Comparison of ENCODE assay signal across 8 cellular contexts in genomic region chr10:70272925-70273316, GRCh38. TPM values are rescaled to one million over a fixed set of nuclear protein-coding genes. Genes with fewer than 3 reads are reported as not detected.
DNase-seq lines count a peak whose midpoint lies in the region; ATAC-seq, FAIRE-seq and TF ChIP-seq lines count a peak whose summit lies in the region.

No MANE protein-coding gene starts in this region.

- peak; percentile 25 for TF ChIP-seq CTCF in D721Med (IDR thresholded peaks at IDR 0.05; ENCODE audit: insufficient read depth, missing control alignments)
- peak; percentile 46 to 50 (median 46) for TF ChIP-seq CTCF in breast epithelium (IDR thresholded peaks at IDR 0.05)

- H3K36me3 ChIP-seq in breast epithelium = no peaks in the 10 kb centered on the region

- H3K4me1 Mint-ChIP-seq in natural killer cell treated with Interleukin-12 subunit alpha and Interleukin-12 subunit beta and Interleukin-15 and Interleukin-18, amount 100 ng/mL, for 72 hours (ENCODE audit: low read depth in 2 of 2) = peaks cover 13 to 16% of the 10 kb centered on the region in 2 donors

- no peak for TF ChIP-seq POLR2A in breast epithelium (IDR thresholded peaks at IDR 0.05)

- peak overlapping the region; percentile 44 for H3K4me3 Mint-ChIP-seq in natural killer cell treated with Interleukin-12 subunit alpha and Interleukin-12 subunit beta and Interleukin-15 and Interleukin-18, amount 100 ng/mL, for 72 hours

- H3K27ac Mint-ChIP-seq in natural killer cell treated with Interleukin-12 subunit alpha and Interleukin-12 subunit beta and Interleukin-15 and Interleukin-18, amount 100 ng/mL, for 72 hours = peak overlapping the region; percentile 62 to 81

- intact Hi-C loops in breast epithelium (cut with DNase I; ENCODE audit: low total_unique reads) = no loop called here

- H3K27me3 ChIP-seq in breast epithelium = no peaks in the 10 kb centered on the region

- FAIRE-seq in D721Med (lab: Jason Lieb, UNC) = no peak

- no peaks in the 10 kb centered on the region for H3K27me3 Mint-ChIP-seq in natural killer cell treated with Interleukin-12 subunit alpha and Interleukin-12 subunit beta and Interleukin-15 and Interleukin-18, amount 100 ng/mL, for 72 hours

- DNase-seq in D721Med (ENCODE audit: insufficient read length, low spot score) = no peak
- peak; percentile 12 for DNase-seq in KG1 (lab: John Stamatoyannopoulos, UW)
- DNase-seq in breast epithelium (ENCODE audit: low spot score in 2 of 2) = no peak
- peak; percentile 63 for DNase-seq in natural killer cell treated with Interleukin-12 subunit alpha and Interleukin-12 subunit beta and Interleukin-15 and Interleukin-18, amount 100 ng/mL, for 72 hours (ENCODE audit: low spot score)
- DNase-seq in NCI-H2081 treated with DMSO at 0.1 percent for 48 hours (lab: John Stamatoyannopoulos, UW) = no peak
- DNase-seq in NCI-H446 treated with DMSO at 0.1 percent for 48 hours (lab: John Stamatoyannopoulos, UW) = no peak
- no peak for DNase-seq in anterior cingulate cortex (lab: John Stamatoyannopoulos, UW)

- peaks cover 4 to 6% of the 10 kb centered on the region in 2 donors for H3K4me1 ChIP-seq in breast epithelium

- no peaks in the 10 kb centered on the region for H3K9me3 Mint-ChIP-seq in natural killer cell treated with Interleukin-12 subunit alpha and Interleukin-12 subunit beta and Interleukin-15 and Interleukin-18, amount 100 ng/mL, for 72 hours

- no peaks in the 10 kb centered on the region for H3K36me3 Mint-ChIP-seq in natural killer cell treated with Interleukin-12 subunit alpha and Interleukin-12 subunit beta and Interleukin-15 and Interleukin-18, amount 100 ng/mL, for 72 hours

- H3K27ac ChIP-seq in breast epithelium = no peak overlapping the region

- peak; percentile 66 for ATAC-seq in GM19351 (IDR thresholded peaks at IDR 0.05; ENCODE audit: unreplicated experiment)
- peak; percentile 77 to 91 for ATAC-seq in natural killer cell treated with Interleukin-12 subunit alpha and Interleukin-12 subunit beta and Interleukin-15 and Interleukin-18, amount 100 ng/mL, for 72 hours

- H3K9me3 ChIP-seq in breast epithelium = no peaks in the 10 kb centered on the region

- H3K4me3 ChIP-seq in breast epithelium = no peak overlapping the region

RNA-seq across cellular contexts. Expression of gene NPFFR1, which starts 10.9 kb away (rescaled TPM):
- under 1 TPM in 1 of 3 donors, not detected in 2; 0.44 TPM for total RNA-seq in breast epithelium
- under 1 TPM in 1 of 2 donors, not detected in 1; 0.02 TPM for total RNA-seq in natural killer cell treated with Interleukin-12 subunit alpha and Interleukin-12 subunit beta and Interleukin-15 and Interleukin-18, amount 100 ng/mL, for 72 hours

RNA-seq across cellular contexts. Expression of gene PPA1, which starts 39.7 kb away (rescaled TPM):
- total RNA-seq in breast epithelium = 100 to 1,000 TPM in 2 of 3 donors, 10 to 100 TPM in 1; 86.9 to 174 (median 164) TPM
- 100 to 1,000 TPM; 263 to 285 TPM for total RNA-seq in natural killer cell treated with Interleukin-12 subunit alpha and Interleukin-12 subunit beta and Interleukin-15 and Interleukin-18, amount 100 ng/mL, for 72 hours

Comparison
In these comparisons a context has a peak if more than half of its experiments do, and no peak if none do; other contexts are left out.
1. DNase-seq: peak in KG1 (single experiment) and natural killer cell treated with Interleukin-12 subunit alpha and Interleukin-12 subunit beta and Interleukin-15 and Interleukin-18, amount 100 ng/mL, for 72 hours (single experiment); none in D721Med (single experiment), breast epithelium (0 of 2), NCI-H2081 treated with DMSO at 0.1 percent for 48 hours (single experiment), NCI-H446 treated with DMSO at 0.1 percent for 48 hours (single experiment) and anterior cingulate cortex (0 of 58).